1 cellular context compared by ENCODE assay signal in genomic region chr4:37836838-37837413, GRCh38.
TF ChIP-seq lines count a peak whose summit lies in the region.

No MANE protein-coding gene starts in this region.

TF ChIP-seq in GM12878, 131 proteins besides CTCF, POLR2A, EP300 and RAD21:
- no peak for TF ChIP-seq NR2C2 (IDR thresholded peaks at IDR 0.05; ENCODE audit: borderline replicate concordance, control insufficient read depth, insufficient read length, low read depth)
- no peak for TF ChIP-seq CHD4 (IDR thresholded peaks at IDR 0.05)
- TF ChIP-seq PKNOX1 (IDR thresholded peaks at IDR 0.05) = no peak
TF ChIP-seq in GM12878: peak in this region for 0.
